20 cellular contexts compared by ENCODE assay signal in the genomic region with DNA sequence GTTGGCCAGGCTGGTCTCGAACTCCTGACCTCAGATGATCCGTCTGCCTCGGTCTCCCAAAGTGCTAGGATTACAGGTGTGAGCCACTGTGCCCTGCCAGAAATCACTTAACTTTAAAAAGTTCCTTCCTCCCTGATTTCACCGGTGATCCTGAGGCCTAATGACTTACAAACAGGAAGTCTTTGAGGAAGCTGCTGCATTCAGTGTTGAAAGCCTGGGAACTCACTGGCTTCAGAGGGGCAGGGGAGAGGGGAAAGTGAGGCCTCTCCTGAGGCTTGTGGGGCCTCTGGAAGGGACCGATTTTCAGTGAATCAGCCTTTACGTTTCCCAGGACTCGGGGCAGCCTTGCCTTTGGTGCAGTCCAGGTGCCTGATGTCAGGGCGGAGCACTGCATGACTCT. TPM values are rescaled to one million over a fixed set of nuclear protein-coding genes. Genes with fewer than 3 reads are reported as not detected.
A peak's percentile ranks its signal among the peaks of the same experiment; 100 is the strongest.
DNase-seq lines count a peak whose midpoint lies in the region; ATAC-seq and TF ChIP-seq lines count a peak whose summit lies in the region.
"Had no signal": no experiment of that assay in that cellular context is flagged by ENCODE, and none has a peak within 500 bp of the region (broad histone marks: within the 10 kb centered on the region; RNA-seq: fewer than 3 reads in every experiment).

No MANE protein-coding gene starts in this region.

- H4K91ac ChIP-seq in IMR-90 (ENCODE audit: insufficient read depth, low read depth, low read length), result no peak overlapping the region
- H4K91ac ChIP-seq in neuronal stem cell (ENCODE audit: low read depth, low read length, poor library complexity), result no peak overlapping the region

- H3K4me3 ChIP-seq in IMR-90 (ENCODE audit: insufficient read depth, low read depth, low read length), result no peak overlapping the region
- H3K4me3 ChIP-seq in neuronal stem cell (ENCODE audit: low read length in 2 of 2), result no peak overlapping the region
- H3K4me3 ChIP-seq: HAP-1, PC-9, SK-N-MC had no signal

- H3K27ac ChIP-seq in IMR-90 (ENCODE audit: insufficient read depth, low read length) (no peak overlapping the region), neuronal stem cell (replicated peaks; ENCODE audit: low read length) (no peak overlapping the region)
- H3K27ac ChIP-seq: PC-9, SK-N-MC had no signal

- no peak overlapping the region for H3K14ac ChIP-seq in IMR-90 (replicated peaks; ENCODE audit: low read depth, low read length)
- peak overlapping the region; percentile 14 for H3K14ac ChIP-seq in neuronal stem cell (ENCODE audit: low read length)

- no peaks in the 10 kb centered on the region for H3K36me3 ChIP-seq in IMR-90 (ENCODE audit: control insufficient read depth, insufficient read depth, low read length)
- H3K36me3 ChIP-seq in neuronal stem cell (replicated peaks in 1 of 2; ENCODE audit: control insufficient read depth in 2 of 2, insufficient read depth in 2 of 2, low read length in 2 of 2), result no peaks in the 10 kb centered on the region
- H3K36me3 ChIP-seq: HAP-1 had no signal

- H3K9me3 Mint-ChIP-seq in effector memory CD8-positive, alpha-beta T cell, result no peaks in the 10 kb centered on the region

- no peak overlapping the region for H2BK20ac ChIP-seq in IMR-90 (ENCODE audit: low read depth, low read length)

- H3K23ac ChIP-seq in IMR-90 (ENCODE audit: low read depth, low read length) (no peak overlapping the region), neuronal stem cell (ENCODE audit: low read depth, low read length, poor library complexity) (peak overlapping the region; percentile 73)

- BruUV-seq in IMR-90 (replicated peaks; lab: Mats Ljungman, UMichigan), result no TSS peak

- no peaks in the 10 kb centered on the region for H3K79me1 ChIP-seq in IMR-90 (ENCODE audit: low read depth in 1 of 2, low read length in 2 of 2)
- H3K79me1 ChIP-seq in neuronal stem cell (ENCODE audit: low read depth, low read length), result no peaks in the 10 kb centered on the region

- H3K4me1 ChIP-seq in IMR-90 (ENCODE audit: control insufficient read depth, insufficient read depth, low read length), result no peaks in the 10 kb centered on the region
- H3K4me1 ChIP-seq in neuronal stem cell (ENCODE audit: control insufficient read depth in 2 of 2, insufficient read depth in 1 of 2, low read depth in 1 of 2, low read length in 2 of 2), result peaks cover 0 to 1% of the 10 kb centered on the region in 2 donors
- H3K4me1 ChIP-seq: HAP-1 had no signal

- H3K4me2 ChIP-seq in IMR-90 (ENCODE audit: low read depth, low read length), result no peak overlapping the region
- H3K4me2 ChIP-seq in neuronal stem cell (ENCODE audit: insufficient read depth, low read length, poor library complexity, severe bottlenecking), result no peak overlapping the region
- H3K4me2 ChIP-seq: PC-9 had no signal

- H2BK12ac ChIP-seq in neuronal stem cell (ENCODE audit: low read length), result no peak overlapping the region

- H3K27ac Mint-ChIP-seq in effector memory CD8-positive, alpha-beta T cell, result no peak overlapping the region

- H3K27me3 Mint-ChIP-seq in effector memory CD8-positive, alpha-beta T cell, result peaks cover 0 to 32% of the 10 kb centered on the region in 2 donors

- POLR2A ChIA-PET in IMR-90 (lab: Charles Lee; ENCODE audit: unreplicated experiment), result no interaction called here

- H2BK15ac ChIP-seq in IMR-90 (ENCODE audit: low read depth, low read length) (no peak overlapping the region), neuronal stem cell (ENCODE audit: low read length) (peak overlapping the region; percentile 64)

- no peaks in the 10 kb centered on the region for H4K20me1 ChIP-seq in IMR-90 (ENCODE audit: insufficient read depth, low read length)

- no peak overlapping the region for H3K18ac ChIP-seq in IMR-90 (ENCODE audit: low read depth, low read length)
- peak overlapping the region; percentile 90 for H3K18ac ChIP-seq in neuronal stem cell (ENCODE audit: low read length)

- no peak overlapping the region for H4K5ac ChIP-seq in IMR-90 (ENCODE audit: low read depth, low read length)

- dilution Hi-C loops in IMR-90 (cut with HindIII; ENCODE audit: low sequenced_read_pairs, unreplicated experiment), result no loop called here

- no peak overlapping the region for H2AK9ac ChIP-seq in IMR-90 (replicated peaks; ENCODE audit: low read depth, low read length, poor library complexity)

- DNase-seq in IMR-90 (no peak), SKM-1 treated with dmso at 0.1 percent for 144 hours (lab: John Stamatoyannopoulos, UW; ENCODE audit: unreplicated experiment) (peak; percentile 32), kidney tubule cell (ENCODE audit: low spot score) (peak; percentile 15), neuronal stem cell (ENCODE audit: low spot score) (no peak), GOT3 (lab: John Stamatoyannopoulos, UW) (no peak), NCI-H748 treated with DMSO at 0.1 percent for 48 hours (lab: John Stamatoyannopoulos, UW) (no peak), HuH-7 (ENCODE audit: low spot score) (no peak)
- DNase-seq in effector memory CD8-positive, alpha-beta T cell, result no peak
- DNase-seq: COR-L47, DMS153, EL, Kasumi-1, MV-4-11, NCI-H146, NCI-H2081 treated with DMSO at 0.1 percent for 48 hours, NCI-H524 treated with DMSO at 0.1 percent for 48 hours, PC-9 had no signal

- intact Hi-C loops in IMR-90 (cut with micrococcal nuclease), result no loop called here

- ATAC-seq in IMR-90 (ENCODE audit: low read depth), result no peak
- ATAC-seq in effector memory CD8-positive, alpha-beta T cell (replicated peaks), result no peak

- no peak for TF ChIP-seq POLR2A in IMR-90 (IDR thresholded peaks at IDR 0.05; ENCODE audit: low read depth, low read length)

- H3K9me3 ChIP-seq in IMR-90 (ENCODE audit: control insufficient read depth, insufficient read depth, low read length), result no peaks in the 10 kb centered on the region
- no peaks in the 10 kb centered on the region for H3K9me3 ChIP-seq in neuronal stem cell (replicated peaks in 1 of 2; ENCODE audit: control insufficient read depth in 2 of 2, insufficient read depth in 1 of 2, low read depth in 1 of 2, low read length in 2 of 2)
- H3K9me3 ChIP-seq: HAP-1 had no signal

- no peaks in the 10 kb centered on the region for H3K9me1 ChIP-seq in IMR-90 (ENCODE audit: insufficient read depth, low read length)

- no peak overlapping the region for H3K4ac ChIP-seq in IMR-90 (ENCODE audit: low read depth, low read length)
- H3K4ac ChIP-seq in neuronal stem cell (ENCODE audit: low read length), result no peak overlapping the region

- no peak for TF ChIP-seq RAD21 in IMR-90 (IDR thresholded peaks at IDR 0.05; ENCODE audit: low read length)

- no peak for TF ChIP-seq CTCF in IMR-90 (conservative IDR thresholded peaks at IDR 0.05; ENCODE audit: low read depth, low read length)

- H3K4me3 Mint-ChIP-seq in effector memory CD8-positive, alpha-beta T cell, result no peak overlapping the region

- H2BK5ac ChIP-seq in IMR-90 (ENCODE audit: low read depth, low read length, poor library complexity, severe bottlenecking) (no peak overlapping the region), neuronal stem cell (ENCODE audit: low read length) (no peak overlapping the region)

- H3K27me3 ChIP-seq in IMR-90 (ENCODE audit: control insufficient read depth, insufficient read depth, low read length), result peaks cover 6% of the 10 kb centered on the region
- H3K27me3 ChIP-seq in neuronal stem cell (ENCODE audit: control insufficient read depth in 3 of 3, insufficient read depth in 3 of 3, low read depth in 1 of 3, low read length in 3 of 3), result no peaks in the 10 kb centered on the region

- CTCF ChIA-PET in IMR-90 (lab: Yijun Ruan, JAX), result no interaction called here

- WGBS in IMR-90 (ENCODE audit: extremely low coverage in 2 of 2, insufficient read length in 1 of 2), 2 experiments, result 48% methylated on average over 2 of the region's 8 CpGs; no CpG with 5 or more reads in 1 of the 2 experiments
- no CpG with 5 or more reads among the region's 8 CpGs for WGBS in neuronal stem cell (ENCODE audit: extremely low coverage in 2 of 2, insufficient read length in 2 of 2, insufficient replicate concordance in 1 of 2), 2 donors

- peak overlapping the region; percentile 41 for H2AFZ ChIP-seq in IMR-90 (replicated peaks; ENCODE audit: low read length, poor library complexity)
- peak overlapping the region; percentile 72 for H2AFZ ChIP-seq in neuronal stem cell (ENCODE audit: low read length)
- H2AFZ ChIP-seq: PC-9 had no signal

- in situ Hi-C loops in IMR-90 (cut with MboI; ENCODE audit: low sequenced_read_pairs), result no loop called here

- H2BK120ac ChIP-seq in IMR-90 (ENCODE audit: low read depth, low read length) (no peak overlapping the region), neuronal stem cell (ENCODE audit: low read depth, low read length) (peak overlapping the region; percentile 82)

- no peak overlapping the region for H4K8ac ChIP-seq in IMR-90 (ENCODE audit: low read depth in 2 of 2, low read length in 2 of 2)
- H4K8ac ChIP-seq in neuronal stem cell (ENCODE audit: low read depth, low read length), result no peak overlapping the region

- no peak overlapping the region for H3K56ac ChIP-seq in IMR-90 (ENCODE audit: extremely low read depth, insufficient read depth, low read length)

- H2AK5ac ChIP-seq in IMR-90 (ENCODE audit: low read depth, low read length) (no peak overlapping the region), neuronal stem cell (ENCODE audit: low read depth, low read length) (peak overlapping the region; percentile 68)

- peaks cover 2% of the 10 kb centered on the region for H3K36me3 Mint-ChIP-seq in effector memory CD8-positive, alpha-beta T cell (ENCODE audit: insufficient read depth)

- no peak overlapping the region for H3K9ac ChIP-seq in IMR-90 (ENCODE audit: low read depth, low read length)
- H3K9ac ChIP-seq in neuronal stem cell (ENCODE audit: low read depth, low read length, poor library complexity), result no peak overlapping the region

- no peaks in the 10 kb centered on the region for H3K4me1 Mint-ChIP-seq in effector memory CD8-positive, alpha-beta T cell (ENCODE audit: low read depth in 2 of 2)

TF ChIP-seq in IMR-90, 13 proteins besides CTCF, POLR2A, EP300 and RAD21 (continues in another document):
- TF ChIP-seq, protein P1, sequence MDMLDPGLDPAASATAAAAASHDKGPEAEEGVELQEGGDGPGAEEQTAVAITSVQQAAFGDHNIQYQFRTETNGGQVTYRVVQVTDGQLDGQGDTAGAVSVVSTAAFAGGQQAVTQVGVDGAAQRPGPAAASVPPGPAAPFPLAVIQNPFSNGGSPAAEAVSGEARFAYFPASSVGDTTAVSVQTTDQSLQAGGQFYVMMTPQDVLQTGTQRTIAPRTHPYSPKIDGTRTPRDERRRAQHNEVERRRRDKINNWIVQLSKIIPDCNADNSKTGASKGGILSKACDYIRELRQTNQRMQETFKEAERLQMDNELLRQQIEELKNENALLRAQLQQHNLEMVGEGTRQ (IDR thresholded peaks at IDR 0.05; ENCODE audit: low read depth, low read length), result no peak

RNA-seq across cellular contexts. Expression of a gene that starts 30.2 kb away (rescaled TPM):
- total RNA-seq in IMR-90 (2012; rRNA removed), result 4.8 and 5.0 TPM in 2 replicates
- polyA plus RNA-seq in IMR-90 (2012; rRNA removed), result 12.4 and 14.5 TPM in 2 replicates
- polyA plus RNA-seq in IMR-90 (2012; cell fraction: cytosol; rRNA removed), result 7.7 and 12.8 TPM in 2 replicates
- polyA plus RNA-seq in IMR-90 (2012; cell fraction: nucleus; rRNA removed; ENCODE audit: low replicate concordance), result 23.3 and 59.8 TPM in 2 replicates
- 14.6 TPM for polyA plus RNA-seq in neuronal stem cell (2013, experiment 1 of 2)
- 14.8 TPM for polyA plus RNA-seq in neuronal stem cell (2013, experiment 2 of 2)
- total RNA-seq: T-helper 1 cell treated with Interleukin-12 subunit alpha and Interleukin-12 subunit beta and Interleukin-4 antibody, amounts not matched to agents 30 ng/mL and 1 ng/mL, for 36 hours had no signal

Comparison
In these comparisons a context has a peak if more than half of its experiments do, and no peak if none do; other contexts are left out.
1. DNase-seq: peak in SKM-1 treated with dmso at 0.1 percent for 144 hours (single experiment) and kidney tubule cell (single experiment); none in IMR-90 (single experiment), neuronal stem cell (single experiment), effector memory CD8-positive, alpha-beta T cell (0 of 3), GOT3 (single experiment), NCI-H748 treated with DMSO at 0.1 percent for 48 hours (single experiment) and HuH-7 (single experiment).